In the genomic region with DNA sequence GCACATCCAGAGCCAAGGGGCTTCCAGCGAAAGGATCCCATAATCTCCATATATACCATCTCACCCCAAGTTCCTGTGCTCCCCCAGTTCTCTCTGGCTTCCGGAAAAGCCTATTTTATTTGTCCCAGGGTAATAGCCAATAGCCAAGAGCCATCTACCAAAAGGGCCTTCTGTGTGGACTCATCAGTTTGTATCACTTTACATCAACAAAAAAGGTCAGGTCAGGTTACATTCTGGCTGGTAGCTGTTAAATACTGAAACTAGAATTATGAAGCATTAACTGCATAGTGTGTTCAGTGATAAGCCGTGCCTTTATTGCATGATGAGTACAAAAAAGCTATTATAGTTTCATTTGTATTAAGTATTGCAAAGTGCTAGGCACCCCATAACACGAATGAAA, we compare ENCODE assay signal across 18 cellular contexts.
"Had no signal": no experiment of that assay in that cellular context is flagged by ENCODE, and none has a peak within 500 bp of the region (broad histone marks: within the 10 kb centered on the region; RNA-seq: fewer than 3 reads in every experiment).

No MANE protein-coding gene starts in this region.

- H3K4me3 Mint-ChIP-seq: activated CD4-positive, alpha-beta memory T cell treated with anti-CD3 and anti-CD28 coated beads, Interleukin-2, amount 10 ng/mL, durations not matched to agents 7 days and 5 days; activated CD4-positive, alpha-beta T cell treated with anti-CD3 and anti-CD28 coated beads, Interleukin-2, amount 10 ng/mL, durations not matched to agents 24 days and 14 days; activated naive CD8-positive, alpha-beta T cell treated with anti-CD3 and anti-CD28 coated beads, Interleukin-2, amount 50 U/mL, for 24 hours; activated T-cell treated with anti-CD3 and anti-CD28 coated beads, Interleukin-2, amount 50 U/mL, for 72 hours; naive thymus-derived CD8-positive, alpha-beta T cell had no signal

- H3K4me1 ChIP-seq: upper lobe of left lung had no signal

- ATAC-seq: activated naive CD8-positive, alpha-beta T cell treated with anti-CD3 and anti-CD28 coated beads, Interleukin-2, amount 50 U/mL, for 24 hours; activated T-cell treated with anti-CD3 and anti-CD28 coated beads, Interleukin-2, amount 50 U/mL, for 72 hours; naive thymus-derived CD8-positive, alpha-beta T cell had no signal

- H3K9me3 Mint-ChIP-seq: activated CD4-positive, alpha-beta memory T cell treated with anti-CD3 and anti-CD28 coated beads, Interleukin-2, amount 10 ng/mL, durations not matched to agents 7 days and 5 days; activated CD4-positive, alpha-beta T cell treated with anti-CD3 and anti-CD28 coated beads, Interleukin-2, amount 10 ng/mL, durations not matched to agents 24 days and 14 days; activated naive CD8-positive, alpha-beta T cell treated with anti-CD3 and anti-CD28 coated beads, Interleukin-2, amount 50 U/mL, for 24 hours had no signal

- H3K27ac Mint-ChIP-seq: activated CD4-positive, alpha-beta memory T cell treated with anti-CD3 and anti-CD28 coated beads, Interleukin-2, amount 10 ng/mL, durations not matched to agents 7 days and 5 days; activated CD4-positive, alpha-beta T cell treated with anti-CD3 and anti-CD28 coated beads, Interleukin-2, amount 10 ng/mL, durations not matched to agents 24 days and 14 days; activated naive CD8-positive, alpha-beta T cell treated with anti-CD3 and anti-CD28 coated beads, Interleukin-2, amount 50 U/mL, for 24 hours; activated T-cell treated with anti-CD3 and anti-CD28 coated beads, Interleukin-2, amount 50 U/mL, for 72 hours; naive thymus-derived CD8-positive, alpha-beta T cell; progenitor cell of endocrine pancreas had no signal

- H3K4me3 ChIP-seq: left ventricle myocardium inferior, thoracic aorta, upper lobe of left lung had no signal

- H3K27ac ChIP-seq: left ventricle myocardium inferior, thoracic aorta, upper lobe of left lung, VCaP had no signal

- DNase-seq: activated CD4-positive, alpha-beta memory T cell treated with anti-CD3 and anti-CD28 coated beads, Interleukin-2, amount 10 ng/mL, durations not matched to agents 7 days and 5 days; activated CD4-positive, alpha-beta T cell treated with anti-CD3 and anti-CD28 coated beads, Interleukin-2, amount 10 ng/mL, durations not matched to agents 24 days and 14 days; activated gamma-delta T cell; activated naive CD4-positive, alpha-beta T cell treated with anti-CD3 and anti-CD28 coated beads, Interleukin-2, amount 50 U/mL, for 16 hours; activated naive CD8-positive, alpha-beta T cell treated with anti-CD3 and anti-CD28 coated beads, Interleukin-2, amount 50 U/mL, for 24 hours; activated T-cell treated with anti-CD3 and anti-CD28 coated beads, Interleukin-2, amount 50 U/mL, for 72 hours; cerebellar nuclear complex; cortex of kidney; foreskin melanocyte; left ventricle myocardium inferior; naive thymus-derived CD8-positive, alpha-beta T cell; retina; stimulated activated CD4-positive, alpha-beta T cell treated with anti-CD3 and anti-CD28 coated beads, Interleukin-4, amount 100 ng/mL, for 24 hours; stimulated activated naive CD4-positive, alpha-beta T cell treated with Interleukin-2 at 50 U/mL for 16 hours; upper lobe of left lung had no signal

- H3K4me1 Mint-ChIP-seq: activated CD4-positive, alpha-beta T cell treated with anti-CD3 and anti-CD28 coated beads, Interleukin-2, amount 10 ng/mL, durations not matched to agents 24 days and 14 days; activated naive CD8-positive, alpha-beta T cell treated with anti-CD3 and anti-CD28 coated beads, Interleukin-2, amount 50 U/mL, for 24 hours; naive thymus-derived CD8-positive, alpha-beta T cell had no signal

- H3K27me3 ChIP-seq: upper lobe of left lung had no signal

- H3K9me3 ChIP-seq: left ventricle myocardium inferior, thoracic aorta, upper lobe of left lung had no signal

- H3K36me3 ChIP-seq: left ventricle myocardium inferior, thoracic aorta, upper lobe of left lung had no signal

- H3K27me3 Mint-ChIP-seq: activated CD4-positive, alpha-beta memory T cell treated with anti-CD3 and anti-CD28 coated beads, Interleukin-2, amount 10 ng/mL, durations not matched to agents 7 days and 5 days; progenitor cell of endocrine pancreas had no signal

- H3K36me3 Mint-ChIP-seq: naive thymus-derived CD8-positive, alpha-beta T cell had no signal
